In genomic region chr6:82144852-82145332, GRCh38 we compare ENCODE assay signal across 10 cellular contexts.
DNase-seq lines count a peak whose midpoint lies in the region; ATAC-seq, FAIRE-seq and TF ChIP-seq lines count a peak whose summit lies in the region.
"Had no signal": no experiment of that assay in that cellular context is flagged by ENCODE, and none has a peak within 500 bp of the region (broad histone marks: within the 10 kb centered on the region; RNA-seq: fewer than 3 reads in every experiment).

No MANE protein-coding gene starts in this region.

- CTCF ChIA-PET in RWPE1 (lab: Yijun Ruan, JAX) = no interaction called here

- 5 to 13% methylated on average over 5 of the region's 5 CpGs for WGBS in pancreas, 2 donors

- POLR2A ChIA-PET in RWPE1 (lab: Yijun Ruan, JAX; ENCODE audit: low non-redundant PET) = no interaction called here

- ATAC-seq in pancreas (peak; percentile 95 to 96 (median 95)), HG03139 (IDR thresholded peaks at IDR 0.05; ENCODE audit: unreplicated experiment) (no peak)

- intact Hi-C loops in pancreas (cut with DNase I) = no loop called here

- TF ChIP-seq CTCF in RWPE1 (conservative IDR thresholded peaks at IDR 0.05; ENCODE audit: low read depth) = no peak
- TF ChIP-seq CTCF in fibroblast of the aortic adventitia (IDR thresholded peaks at IDR 0.05; ENCODE audit: insufficient read depth, low read length) = no peak
- TF ChIP-seq CTCF in pancreas (IDR thresholded peaks at IDR 0.05) = no peak

- H3K9me3 ChIP-seq in pancreas = no peaks in the 10 kb centered on the region

- DNase-seq in EH (ENCODE audit: low read depth) = peak; percentile 95
- peak; percentile 80 for DNase-seq in RWPE1 (ENCODE audit: low spot score)
- DNase-seq in fibroblast of the aortic adventitia (ENCODE audit: low read depth) = peak; percentile 79
- peak in 4 of 6 donors; percentile 45 to 63 (median 63) for DNase-seq in pancreas
- no peak for DNase-seq in AML-193 (lab: John Stamatoyannopoulos, UW)
- DNase-seq in NCI-H524 (lab: John Stamatoyannopoulos, UW) = no peak
- DNase-seq in T-helper 9 cell = no peak
- DNase-seq: NCI-H1417 treated with DMSO at 0.1 percent for 48 hours had no signal

- H3K4me3 ChIP-seq in fibroblast of the aortic adventitia (ENCODE audit: low read depth, low read length) (peak overlapping the region; percentile 31), pancreas (no peak overlapping the region)
- H3K4me3 ChIP-seq: GM12878 had no signal

- H3K36me3 ChIP-seq in pancreas = no peaks in the 10 kb centered on the region

- H3K27me3 ChIP-seq in pancreas = no peaks in the 10 kb centered on the region

- peak overlapping the region; percentile 83 for H3K27ac ChIP-seq in RWPE1
- H3K27ac ChIP-seq in pancreas = peak overlapping the region in 3 of 4 donors; percentile 48 to 65 (median 50)

- FAIRE-seq in pancreas (lab: Jason Lieb, UNC) = no peak
- FAIRE-seq: GM12878 had no signal

- H3K4me1 ChIP-seq in pancreas = peaks cover 11 to 13% (median 13%) of the 10 kb centered on the region in 3 donors

Comparison
In these comparisons a context has a peak if more than half of its experiments do, and no peak if none do; other contexts are left out.
1. DNase-seq: peak in EH (single experiment), RWPE1 (single experiment), fibroblast of the aortic adventitia (single experiment) and pancreas (4 of 6); none in AML-193 (0 of 2), NCI-H524 (0 of 2) and T-helper 9 cell (single experiment).